26 cellular contexts compared by ENCODE assay signal in genomic region chr9:99693888-99694287, GRCh38.
"Had no signal": no experiment of that assay in that cellular context is flagged by ENCODE, and none has a peak within 500 bp of the region (broad histone marks: within the 10 kb centered on the region; RNA-seq: fewer than 3 reads in every experiment).

No MANE protein-coding gene starts in this region.

- H3K4me3 ChIP-seq: Peyer's patch, SJCRH30 had no signal

- H3K9me2 ChIP-seq: SK-N-SH had no signal

- H3K9ac ChIP-seq: SK-N-SH had no signal

- H3K27me3 ChIP-seq: Peyer's patch, SJCRH30 had no signal

- H3K27ac ChIP-seq: brain microvascular endothelial cell, Peyer's patch, RWPE1, SJCRH30, WERI-Rb-1 had no signal

- ATAC-seq: activated CD4-positive, alpha-beta T cell treated with anti-CD3 and anti-CD28 coated beads for 36 hours; activated T-helper 17 cell treated with anti-CD3 and anti-CD28 coated beads, Interleukin-2, amount 50 U/mL, for 72 hours had no signal

- H3K36me3 ChIP-seq: brain microvascular endothelial cell, Peyer's patch, SJCRH30, WERI-Rb-1 had no signal

- H3K4me1 ChIP-seq: Peyer's patch, SJCRH30 had no signal

- DNase-seq: activated CD4-positive, alpha-beta memory T cell treated with anti-CD3 and anti-CD28 coated beads, Interleukin-2, amount 10 ng/mL, durations not matched to agents 7 days and 5 days; activated CD4-positive, alpha-beta T cell treated with anti-CD3 and anti-CD28 coated beads for 36 hours; activated CD4-positive, alpha-beta T cell treated with anti-CD3 and anti-CD28 coated beads, Interleukin-2, amount 50 U/mL, for 1 hour; activated gamma-delta T cell treated with Interleukin-2 at 50 U/mL for 16 hours; activated naive CD4-positive, alpha-beta T cell treated with anti-CD3 and anti-CD28 coated beads, Interleukin-2, amount 10 ng/mL, durations not matched to agents 7 days and 5 days; activated naive CD8-positive, alpha-beta T cell treated with anti-CD3 and anti-CD28 coated beads for 36 hours; activated T-cell treated with anti-CD3 and anti-CD28 coated beads for 4 hours; activated T-cell treated with anti-CD3 and anti-CD28 coated beads, Interleukin-2, amount 50 U/mL, for 48 hours; brain microvascular endothelial cell; caudate nucleus; Kasumi-1; KBM-7; NCI-H1105; NCI-H1436; NCI-H1694 treated with DMSO at 0.1 percent for 48 hours; NCI-H2029 treated with DMSO at 0.1 percent for 48 hours; NCI-H345; NCI-H524; Peyer's patch; Right ventricle myocardium superior; SJCRH30; SK-N-SH; T-helper 1 cell; WERI-Rb-1 had no signal

- H3K4me2 ChIP-seq: SK-N-SH had no signal

- H3K9me3 ChIP-seq: Peyer's patch, SK-N-SH had no signal
